In the genomic region with DNA sequence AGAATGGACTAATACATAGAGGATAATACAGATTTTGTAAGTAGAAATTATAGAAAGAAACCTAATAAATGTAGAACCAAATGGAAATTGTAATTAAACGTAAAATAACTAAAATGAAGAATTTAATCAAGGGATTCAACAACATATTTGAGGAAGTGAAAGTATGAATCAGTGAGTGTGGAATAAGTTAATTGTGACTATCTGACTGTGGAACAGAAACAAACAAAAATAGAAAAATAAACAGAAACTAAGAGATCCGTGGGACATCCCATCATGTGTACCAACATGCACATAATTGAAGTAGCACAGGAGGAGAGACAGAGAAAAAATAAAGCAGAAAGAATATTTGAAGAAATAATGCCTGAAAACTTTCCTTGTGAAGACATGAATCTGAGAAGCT, we compare ENCODE assay signal across 23 cellular contexts.
"Had no signal": no experiment of that assay in that cellular context is flagged by ENCODE, and none has a peak within 500 bp of the region (broad histone marks: within the 10 kb centered on the region; RNA-seq: fewer than 3 reads in every experiment).

No MANE protein-coding gene starts in this region.

- ATAC-seq: esophagus mucosa; gastrocnemius medialis; left ventricle myocardium superior; lower lobe of right lung; naive thymus-derived CD8-positive, alpha-beta T cell; psoas muscle; right cardiac atrium; stimulated activated effector memory CD8-positive, alpha-beta T cell treated with anti-CD3 and anti-CD28 coated beads, Interleukin-12 subunit alpha, Interleukin-12 subunit beta, amount 100 ng/mL, for 72 hours had no signal

- DNase-seq: effector CD8-positive, alpha-beta T cell; endodermal cell; foreskin fibroblast; gastrocnemius medialis; head of caudate nucleus; left ventricle myocardium superior; lower lobe of right lung; naive thymus-derived CD8-positive, alpha-beta T cell; nephron progenitor cell; nucleus accumbens; ovary; posterior cingulate gyrus; psoas muscle; right cardiac atrium; sigmoid colon; stimulated activated CD4-positive, alpha-beta T cell treated with anti-CD3 and anti-CD28 coated beads, Interleukin-2, amount 100 ng/mL, for 24 hours; stimulated activated CD4-positive, alpha-beta T cell treated with anti-CD3 and anti-CD28 coated beads, Interleukin-4, amount 100 ng/mL, for 24 hours; stimulated activated naive CD4-positive, alpha-beta T cell treated with Interleukin-2 at 50 U/mL for 16 hours; stomach; thyroid gland; trophoblast cell had no signal
